7 cellular contexts compared by ENCODE assay signal in the genomic region with DNA sequence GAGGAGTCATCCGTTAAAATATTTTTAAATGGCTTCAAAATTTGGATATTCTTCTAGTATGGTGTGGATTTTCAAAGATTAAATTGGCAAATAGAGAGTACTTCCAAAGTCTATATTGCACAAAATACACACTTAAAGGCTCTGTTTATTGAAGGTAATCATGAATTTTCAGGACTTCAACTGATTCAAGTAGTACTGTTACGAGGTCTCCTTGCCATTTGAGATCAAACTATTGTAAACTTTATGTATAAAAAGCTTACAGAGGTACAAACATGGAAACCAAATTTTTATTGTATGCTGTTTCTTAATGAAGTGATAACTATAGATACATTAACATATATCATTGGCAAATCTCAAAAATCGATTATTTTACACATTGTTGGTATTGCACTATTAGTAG. TPM values are rescaled to one million over a fixed set of nuclear protein-coding genes. Genes with fewer than 3 reads are reported as not detected.
DNase-seq lines count a peak whose midpoint lies in the region; ATAC-seq and TF ChIP-seq lines count a peak whose summit lies in the region.

No MANE protein-coding gene starts in this region.

- peaks cover 6% of the 10 kb centered on the region for H3K36me3 Mint-ChIP-seq in activated CD4-positive, alpha-beta memory T cell treated with anti-CD3 and anti-CD28 coated beads for 36 hours

- no peaks in the 10 kb centered on the region for H3K27me3 ChIP-seq in foreskin keratinocyte
- no peaks in the 10 kb centered on the region for H3K27me3 ChIP-seq in spleen (replicated peaks in 1 of 7)
- no peaks in the 10 kb centered on the region for H3K27me3 ChIP-seq in Peyer's patch

- H3K4me3 ChIP-seq in HFF-Myc (replicated peaks; ENCODE audit: low read depth, low read length) (peak overlapping the region; percentile 85), spleen (peak overlapping the region in 7 of 8 donors; percentile 69 to 89 (median 85)), Peyer's patch (peak overlapping the region in 2 of 4 donors; percentile 75 to 99)

- H3K36me3 ChIP-seq in spleen, result peaks cover 0 to 17% (median 3%) of the 10 kb centered on the region in 6 donors
- H3K36me3 ChIP-seq in Peyer's patch, result no peaks in the 10 kb centered on the region

- peak overlapping the region; percentile 89 for H3K4me3 Mint-ChIP-seq in activated CD4-positive, alpha-beta memory T cell treated with anti-CD3 and anti-CD28 coated beads for 36 hours

- TF ChIP-seq CTCF in HFF-Myc (IDR thresholded peaks at IDR 0.05; ENCODE audit: low read depth, low read length, missing control alignments) (no peak), foreskin keratinocyte (conservative IDR thresholded peaks at IDR 0.05) (no peak), spleen (IDR thresholded peaks at IDR 0.05 in 8 of 11, conservative IDR thresholded peaks at IDR 0.05 in 3 of 11) (no peak), Peyer's patch (IDR thresholded peaks at IDR 0.05) (no peak)

- H3K27ac Mint-ChIP-seq in activated CD4-positive, alpha-beta memory T cell treated with anti-CD3 and anti-CD28 coated beads for 36 hours, result no peak overlapping the region

- no peaks in the 10 kb centered on the region for H3K9me3 ChIP-seq in spleen
- H3K9me3 ChIP-seq in Peyer's patch, result no peaks in the 10 kb centered on the region

- H3K4me1 Mint-ChIP-seq in activated CD4-positive, alpha-beta memory T cell treated with anti-CD3 and anti-CD28 coated beads for 36 hours (ENCODE audit: low read depth), result peaks cover 47% of the 10 kb centered on the region

- POLR2A ChIA-PET in activated CD4-positive, alpha-beta memory T cell treated with anti-CD3 and anti-CD28 coated beads for 36 hours (lab: Charles Lee), result no interaction called here

- WGBS in spleen, 5 donors, result 59 to 72% (median 62%) methylated on average over 3 of the region's 3 CpGs

- no peak for DNase-seq in HFF-Myc (ENCODE audit: extremely low read depth, low read depth)
- no peak for DNase-seq in activated CD4-positive, alpha-beta memory T cell treated with anti-CD3 and anti-CD28 coated beads for 36 hours
- DNase-seq in foreskin keratinocyte, result no peak
- no peak for DNase-seq in spleen
- no peak for DNase-seq in foreskin melanocyte
- DNase-seq in Peyer's patch, result no peak
- no peak for DNase-seq in HCEC 1CT

- TF ChIP-seq POLR2A in spleen (IDR thresholded peaks at IDR 0.05), result no peak
- TF ChIP-seq POLR2A in Peyer's patch (IDR thresholded peaks at IDR 0.05), result no peak

- intact Hi-C loops in activated CD4-positive, alpha-beta memory T cell treated with anti-CD3 and anti-CD28 coated beads for 36 hours (cut with micrococcal nuclease), result loop anchor here (5.0 kb wide), 4 partner anchors 52 to 892 kb away; a partner anchor contains a TSS
- intact Hi-C loops in spleen (cut with DNase I; ENCODE audit: low total_unique reads), result loop anchor here (10.0 kb wide), 1 partner anchor 216 kb away; a partner anchor contains a TSS

- CTCF ChIA-PET in activated CD4-positive, alpha-beta memory T cell treated with anti-CD3 and anti-CD28 coated beads for 36 hours (lab: Charles Lee), result no interaction called here

- H3K27me3 Mint-ChIP-seq in activated CD4-positive, alpha-beta memory T cell treated with anti-CD3 and anti-CD28 coated beads for 36 hours, result no peaks in the 10 kb centered on the region

- ATAC-seq in foreskin keratinocyte, result no peak

- H3K27ac ChIP-seq in foreskin keratinocyte (peak overlapping the region; percentile 94), spleen (no peak overlapping the region), Peyer's patch (no peak overlapping the region)

- no peaks in the 10 kb centered on the region for H3K9me3 Mint-ChIP-seq in activated CD4-positive, alpha-beta memory T cell treated with anti-CD3 and anti-CD28 coated beads for 36 hours

- H3K4me1 ChIP-seq in foreskin keratinocyte (peaks cover 8% of the 10 kb centered on the region), spleen (peaks cover 29 to 77% (median 64%) of the 10 kb centered on the region in 6 donors), Peyer's patch (peaks cover 0 to 15% (median 6%) of the 10 kb centered on the region in 4 donors)

RNA-seq across cellular contexts. Expression of a gene that starts 2.5 kb away (rescaled TPM):
- 10 to 100 TPM; 42.6 to 47.0 TPM for total RNA-seq in activated CD4-positive, alpha-beta memory T cell treated with anti-CD3 and anti-CD28 coated beads for 36 hours
- total RNA-seq in foreskin keratinocyte, result 51.3 and 53.3 TPM in 2 replicates
- 6.9 and 7.6 TPM in 2 replicates for polyA plus RNA-seq in foreskin keratinocyte
- total RNA-seq in spleen, result 100 to 1,000 TPM in 3 of 7 donors, 10 to 100 TPM in 4; 85.0 to 112 (median 95.5) TPM
- 10 to 100 TPM; 19.6 to 22.2 (median 20.4) TPM for polyA plus RNA-seq in spleen
- 100 to 1,000 TPM; 116 to 218 (median 152) TPM for total RNA-seq in Peyer's patch
